Comparison of ENCODE assay signal across 8 cellular contexts in the genomic region with DNA sequence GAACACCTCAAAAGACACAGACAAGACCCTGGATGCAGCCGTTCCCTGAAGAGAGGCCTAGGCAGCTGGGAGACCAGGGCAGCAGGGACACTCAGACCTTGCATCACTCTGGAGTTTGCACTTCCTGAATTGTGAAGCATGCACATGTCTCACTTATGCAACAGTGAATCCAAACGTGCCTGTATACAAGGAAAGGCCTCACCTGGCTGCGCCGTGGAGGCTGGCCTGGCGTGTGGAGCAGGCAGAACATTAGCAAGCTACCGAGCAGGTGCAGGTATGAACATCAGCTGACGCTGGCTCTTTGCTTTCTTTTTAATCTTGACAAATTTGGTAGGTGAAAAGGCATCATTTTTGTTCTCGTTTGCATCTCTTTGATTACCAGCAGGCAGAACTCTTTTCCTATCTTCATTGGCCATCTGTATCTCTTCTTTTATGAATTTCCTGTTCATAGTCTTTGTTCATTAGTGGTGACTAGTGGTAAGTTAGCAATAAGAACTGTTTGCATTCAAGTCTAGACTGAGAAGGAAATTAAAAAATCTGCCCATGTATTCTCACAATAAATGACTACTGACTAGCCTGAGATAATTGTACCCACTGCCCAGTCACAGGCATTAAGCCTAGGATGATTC. TPM values are rescaled to one million over a fixed set of nuclear protein-coding genes. Genes with fewer than 3 reads are reported as not detected.
DNase-seq lines count a peak whose midpoint lies in the region; ATAC-seq, FAIRE-seq and TF ChIP-seq lines count a peak whose summit lies in the region.

No MANE protein-coding gene starts in this region.

- peak; percentile 62 for ATAC-seq in CD4-positive, alpha-beta T cell (ENCODE audit: poor library complexity)
- peak; percentile 36 for ATAC-seq in activated T-helper 17 cell treated with anti-CD3 and anti-CD28 coated beads, Interleukin-2, amount 50 U/mL, for 72 hours (replicated peaks)
- ATAC-seq in HepG2 (peak; percentile 96), HG03439 (IDR thresholded peaks at IDR 0.05; ENCODE audit: unreplicated experiment) (no peak)

- peak overlapping the region; percentile 32 for H3K4me3 Mint-ChIP-seq in CD4-positive, alpha-beta T cell
- peak overlapping the region; percentile 64 for H3K4me3 Mint-ChIP-seq in activated T-helper 17 cell treated with anti-CD3 and anti-CD28 coated beads, Interleukin-2, amount 50 U/mL, for 72 hours

- WGBS in HepG2 (ENCODE audit: low lambda C conversion rate) = 7% methylated on average over 3 of the region's 8 CpGs

- peaks cover 37% of the 10 kb centered on the region for H3K4me1 ChIP-seq in HepG2 (ENCODE audit: insufficient read depth, low read length)

- no peak overlapping the region for H2AFZ ChIP-seq in HepG2 (ENCODE audit: low read length)

- in situ Hi-C loops in KBM-7 (cut with MboI; ENCODE audit: low pct_unique_long_range_greater_than_20kb, low sequenced_read_pairs) = no loop called here
- in situ Hi-C loops in HepG2 (cut with HindIII; ENCODE audit: extremely low pct_ligation_motif_present, low pct_unique_long_range_greater_than_20kb) = no loop called here

- BruUV-seq in HepG2 (replicated peaks; lab: Mats Ljungman, UMichigan) = TSS peak; percentile 76

- H3K27ac Mint-ChIP-seq in CD4-positive, alpha-beta T cell = peak overlapping the region; percentile 73
- peak overlapping the region; percentile 67 for H3K27ac Mint-ChIP-seq in activated T-helper 17 cell treated with anti-CD3 and anti-CD28 coated beads, Interleukin-2, amount 50 U/mL, for 72 hours

- no peak for TF ChIP-seq RAD21 in HepG2 (CRISPR knock-in tag; IDR thresholded peaks at IDR 0.05)

- peaks cover 32% of the 10 kb centered on the region for H3K79me2 ChIP-seq in HepG2 (ENCODE audit: insufficient read depth, low read length)

- H3K4me3 ChIP-seq in HepG2 (replicated peaks in 1 of 3; ENCODE audit: insufficient read depth in 1 of 3, low read depth in 2 of 3, low read length in 3 of 3) = no peak overlapping the region

- FAIRE-seq in HepG2 (lab: Jason Lieb, UNC) = peak; percentile 99

- H3K9me3 Mint-ChIP-seq in CD4-positive, alpha-beta T cell = no peaks in the 10 kb centered on the region
- H3K9me3 Mint-ChIP-seq in activated T-helper 17 cell treated with anti-CD3 and anti-CD28 coated beads, Interleukin-2, amount 50 U/mL, for 72 hours = no peaks in the 10 kb centered on the region

- H3K27me3 Mint-ChIP-seq in CD4-positive, alpha-beta T cell = no peaks in the 10 kb centered on the region
- H3K27me3 Mint-ChIP-seq in activated T-helper 17 cell treated with anti-CD3 and anti-CD28 coated beads, Interleukin-2, amount 50 U/mL, for 72 hours = no peaks in the 10 kb centered on the region

- CTCF ChIA-PET in CD4-positive, alpha-beta T cell (lab: Charles Lee) = no interaction called here
- CTCF ChIA-PET in HepG2 (lab: Yijun Ruan, JAX; ENCODE audit: low intra/inter-chr PET ratio, low total read pairs) = no interaction called here

- H3K9ac ChIP-seq in HepG2 (ENCODE audit: insufficient read depth, low read depth, low read length) = peak overlapping the region; percentile 25; the same call in 1 of the 2 replicates

- H3K27ac ChIP-seq in CD4-positive, alpha-beta T cell (ENCODE audit: low read depth, low read length) = peak overlapping the region; percentile 13
- peak overlapping the region; percentile 71 for H3K27ac ChIP-seq in HepG2 (ENCODE audit: extremely low read length, insufficient read depth, low read length)

- peaks cover 0 to 17% of the 10 kb centered on the region in 2 experiments; a peak in 3 of 5 replicates for H3K36me3 ChIP-seq in HepG2 (replicated peaks in 1 of 2; ENCODE audit: control insufficient read depth in 1 of 2, insufficient read depth in 2 of 2, low read length in 2 of 2)

- H3K4me2 ChIP-seq in HepG2 (ENCODE audit: low read depth, low read length) = peak overlapping the region; percentile 20

- peaks cover 69% of the 10 kb centered on the region for H3K36me3 Mint-ChIP-seq in CD4-positive, alpha-beta T cell (ENCODE audit: low read depth)
- H3K36me3 Mint-ChIP-seq in activated T-helper 17 cell treated with anti-CD3 and anti-CD28 coated beads, Interleukin-2, amount 50 U/mL, for 72 hours (ENCODE audit: low read depth) = peaks cover 73% of the 10 kb centered on the region

- TF ChIP-seq EP300 in HepG2 (IDR thresholded peaks at IDR 0.05; ENCODE audit: low read depth in 2 of 2, low read length in 2 of 2) (peak in 1 of 2 experiments; percentile 76; a peak in 2 of 4 replicates), HepG2 (CRISPR knock-in tag; IDR thresholded peaks at IDR 0.05; ENCODE audit: borderline replicate concordance) (peak; percentile 84)

- POLR2A ChIA-PET in CD4-positive, alpha-beta T cell (lab: Charles Lee) = no interaction called here
- POLR2A ChIA-PET in HepG2 (lab: Yijun Ruan, JAX) = interaction anchor here (1.2 kb wide), 2 partner anchors 15 to 44 kb away, joined by 4 to 5 read pairs; no protein-coding TSS in a partner anchor

- peaks cover 58% of the 10 kb centered on the region for H3K4me1 Mint-ChIP-seq in CD4-positive, alpha-beta T cell (ENCODE audit: low read depth)
- peaks cover 45% of the 10 kb centered on the region for H3K4me1 Mint-ChIP-seq in activated T-helper 17 cell treated with anti-CD3 and anti-CD28 coated beads, Interleukin-2, amount 50 U/mL, for 72 hours

- intact Hi-C loops in CD4-positive, alpha-beta T cell (cut with DNase I, micrococcal nuclease) = no loop called here
- intact Hi-C loops in HepG2 (cut with micrococcal nuclease; ENCODE audit: unreplicated experiment) = loop anchor here (2.0 kb wide), 1 partner anchor 36 kb away; no protein-coding TSS in a partner anchor

- no peaks in the 10 kb centered on the region for H4K20me1 ChIP-seq in HepG2 (ENCODE audit: insufficient read depth, low read length)

- H3K9me3 ChIP-seq in CD4-positive, alpha-beta T cell (ENCODE audit: control insufficient read depth, low read length) = no peaks in the 10 kb centered on the region
- H3K9me3 ChIP-seq in HepG2 (ENCODE audit: low read length) = no peaks in the 10 kb centered on the region

- DNase-seq in CD4-positive, alpha-beta T cell = peak in 1 of 10 experiments; percentile 1
- peak; percentile 59 for DNase-seq in KBM-7
- peak; percentile 86 for DNase-seq in HepG2 (ENCODE audit: low spot score)
- DNase-seq in NCI-H446 (lab: John Stamatoyannopoulos, UW) = no peak
- no peak for DNase-seq in hippocampal formation (lab: John Stamatoyannopoulos, UW)
- no peak for DNase-seq in cerebellar cortex (ENCODE audit: low spot score)

- no peak for TF ChIP-seq CTCF in CD4-positive, alpha-beta T cell (IDR thresholded peaks at IDR 0.05)
- 0 out of 2 replicates have a peak, but pooled peaks have one; percentile 7 for TF ChIP-seq CTCF in HepG2 (CRISPR knock-in tag; IDR thresholded peaks at IDR 0.05)

- no peak for TF ChIP-seq POLR2A in HepG2 (IDR thresholded peaks at IDR 0.05; ENCODE audit: insufficient read depth in 1 of 2, low read depth in 2 of 2, low read length in 2 of 2)

- no peaks in the 10 kb centered on the region for H3K27me3 ChIP-seq in CD4-positive, alpha-beta T cell (ENCODE audit: control insufficient read depth, insufficient read depth, low read length)
- no peaks in the 10 kb centered on the region for H3K27me3 ChIP-seq in HepG2 (ENCODE audit: control insufficient read depth in 1 of 2, insufficient read depth in 2 of 2, low read length in 2 of 2)

RNA-seq across cellular contexts. Expression of a gene that starts 37.2 kb away (rescaled TPM):
- 10 to 100 TPM; 61.2 to 67.4 TPM for total RNA-seq in CD4-positive, alpha-beta T cell
- 100 to 1,000 TPM; 113 to 224 TPM for total RNA-seq in activated T-helper 17 cell treated with anti-CD3 and anti-CD28 coated beads, Interleukin-2, amount 50 U/mL, for 72 hours
- 69.8 and 77.3 TPM in 2 replicates for total RNA-seq in HepG2 (2016; rRNA removed; fragmentation: Illumina TruSeq; extraction: Trizol)
- total RNA-seq in HepG2 (2016; cell fraction: cytosol; rRNA removed; fragmentation: Illumina TruSeq; extraction: Trizol; ENCODE audit: low read depth) = 104 and 121 TPM in 2 replicates
- total RNA-seq in HepG2 (2016; cell fraction: insoluble cytoplasmic fraction; rRNA removed; fragmentation: Illumina TruSeq; extraction: Trizol) = 57.7 and 81.1 TPM in 2 replicates
- total RNA-seq in HepG2 (2016; cell fraction: membrane; rRNA removed; fragmentation: Illumina TruSeq; extraction: Trizol) = 244 and 255 TPM in 2 replicates
- total RNA-seq in HepG2 (2016; cell fraction: nucleus; rRNA removed; fragmentation: Illumina TruSeq; extraction: Trizol) = 35.1 and 36.4 TPM in 2 replicates
- 57.7 and 83.5 TPM in 2 replicates for polyA plus RNA-seq in HepG2 (2011; rRNA removed)
- polyA plus RNA-seq in HepG2 (2011; cell fraction: cytosol; rRNA removed) = 47.6 and 67.3 TPM in 2 replicates
- polyA plus RNA-seq in HepG2 (2011; cell fraction: nucleus; rRNA removed) = 59.5 and 63.5 TPM in 2 replicates
- polyA plus RNA-seq in HepG2 (2012) = 65.5 and 87.1 TPM in 2 replicates
- polyA plus RNA-seq in HepG2 (2016; cell fraction: cytosol; fragmentation: Illumina TruSeq; extraction: Trizol; ENCODE audit: low read depth) = 148 and 150 TPM in 2 replicates
- 80.3 and 99.3 TPM in 2 replicates for polyA plus RNA-seq in HepG2 (2016; cell fraction: insoluble cytoplasmic fraction; fragmentation: Illumina TruSeq; extraction: Trizol; ENCODE audit: low read depth)
- 244 and 277 TPM in 2 replicates for polyA plus RNA-seq in HepG2 (2016; cell fraction: membrane; fragmentation: Illumina TruSeq; extraction: Trizol; ENCODE audit: low read depth)
- polyA plus RNA-seq in HepG2 (2016; cell fraction: nucleus; fragmentation: Illumina TruSeq; extraction: Trizol; ENCODE audit: insufficient read depth, low read depth) = 93.5 and 94.6 TPM in 2 replicates
- 195 and 354 TPM in 2 replicates for polyA minus RNA-seq in HepG2 (2011; rRNA and poly(A)+ RNA removed; ENCODE audit: low replicate concordance)
- polyA minus RNA-seq in HepG2 (2011; cell fraction: cytosol; rRNA and poly(A)+ RNA removed) = 79.8 and 83.1 TPM in 2 replicates
- polyA minus RNA-seq in HepG2 (2011; cell fraction: nucleus; rRNA and poly(A)+ RNA removed) = 16.6 and 21.8 TPM in 2 replicates

RNA-seq across cellular contexts. Expression of a gene that starts 40.7 kb away (rescaled TPM):
- 100 to 1,000 TPM; 120 to 133 TPM for total RNA-seq in CD4-positive, alpha-beta T cell
- total RNA-seq in activated T-helper 17 cell treated with anti-CD3 and anti-CD28 coated beads, Interleukin-2, amount 50 U/mL, for 72 hours = 10 to 100 TPM; 72.2 to 87.8 TPM
- total RNA-seq in HepG2 (2016; rRNA removed; fragmentation: Illumina TruSeq; extraction: Trizol) = 16.4 and 18.1 TPM in 2 replicates
- 12.6 and 12.7 TPM in 2 replicates for total RNA-seq in HepG2 (2016; cell fraction: cytosol; rRNA removed; fragmentation: Illumina TruSeq; extraction: Trizol; ENCODE audit: low read depth)
- total RNA-seq in HepG2 (2016; cell fraction: insoluble cytoplasmic fraction; rRNA removed; fragmentation: Illumina TruSeq; extraction: Trizol) = 15.3 and 17.0 TPM in 2 replicates
- total RNA-seq in HepG2 (2016; cell fraction: membrane; rRNA removed; fragmentation: Illumina TruSeq; extraction: Trizol) = 27.1 and 27.7 TPM in 2 replicates
- total RNA-seq in HepG2 (2016; cell fraction: nucleus; rRNA removed; fragmentation: Illumina TruSeq; extraction: Trizol) = 18.4 and 26.4 TPM in 2 replicates
- polyA plus RNA-seq in HepG2 (2011; rRNA removed) = 7.9 and 8.0 TPM in 2 replicates
- polyA plus RNA-seq in HepG2 (2011; cell fraction: cytosol; rRNA removed) = 4.6 and 4.7 TPM in 2 replicates
- 19.4 and 22.3 TPM in 2 replicates for polyA plus RNA-seq in HepG2 (2011; cell fraction: nucleus; rRNA removed)
- polyA plus RNA-seq in HepG2 (2012) = 8.3 and 9.6 TPM in 2 replicates
- polyA plus RNA-seq in HepG2 (2016; cell fraction: cytosol; fragmentation: Illumina TruSeq; extraction: Trizol; ENCODE audit: low read depth) = 15.2 and 15.6 TPM in 2 replicates
- polyA plus RNA-seq in HepG2 (2016; cell fraction: insoluble cytoplasmic fraction; fragmentation: Illumina TruSeq; extraction: Trizol; ENCODE audit: low read depth) = 11.9 and 15.9 TPM in 2 replicates
- polyA plus RNA-seq in HepG2 (2016; cell fraction: membrane; fragmentation: Illumina TruSeq; extraction: Trizol; ENCODE audit: low read depth) = 22.5 and 23.0 TPM in 2 replicates
- polyA plus RNA-seq in HepG2 (2016; cell fraction: nucleus; fragmentation: Illumina TruSeq; extraction: Trizol; ENCODE audit: insufficient read depth, low read depth) = 21.4 and 24.2 TPM in 2 replicates
- polyA minus RNA-seq in HepG2 (2011; rRNA and poly(A)+ RNA removed; ENCODE audit: low replicate concordance) = 17.0 and 27.8 TPM in 2 replicates
- polyA minus RNA-seq in HepG2 (2011; cell fraction: cytosol; rRNA and poly(A)+ RNA removed) = 3.6 and 5.0 TPM in 2 replicates
- 33.7 and 39.8 TPM in 2 replicates for polyA minus RNA-seq in HepG2 (2011; cell fraction: nucleus; rRNA and poly(A)+ RNA removed)

Comparison
In these comparisons a context has a peak if more than half of its experiments do, and no peak if none do; other contexts are left out.
1. DNase-seq: peak in KBM-7 (single experiment) and HepG2 (single experiment); none in NCI-H446 (0 of 2), hippocampal formation (0 of 2) and cerebellar cortex (single experiment).